ENCODE assay signal across 25 cellular contexts in the genomic region with DNA sequence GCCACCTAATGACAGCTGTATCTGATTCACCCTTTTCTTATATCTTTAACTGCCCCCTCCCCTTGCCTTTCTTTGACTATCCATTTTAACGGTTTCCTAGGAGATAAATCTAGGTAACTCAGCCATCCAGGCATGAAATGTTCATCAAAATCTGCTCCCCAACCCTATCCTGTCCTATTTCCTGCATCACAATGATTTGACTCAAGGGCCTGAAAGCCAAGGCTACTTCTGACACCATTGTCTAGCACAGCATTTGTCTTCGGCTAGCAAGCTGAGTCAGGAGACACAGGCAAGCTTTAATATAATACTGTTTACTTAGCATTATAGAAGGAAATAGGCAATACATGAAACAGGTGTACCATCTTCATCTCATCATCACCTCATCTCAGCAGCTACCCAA. TPM values are rescaled to one million over a fixed set of nuclear protein-coding genes. Genes with fewer than 3 reads are reported as not detected.
DNase-seq lines count a peak whose midpoint lies in the region; ATAC-seq and TF ChIP-seq lines count a peak whose summit lies in the region.
"Had no signal": no experiment of that assay in that cellular context is flagged by ENCODE, and none has a peak within 500 bp of the region (broad histone marks: within the 10 kb centered on the region; RNA-seq: fewer than 3 reads in every experiment).

No MANE protein-coding gene starts in this region.

- no peak overlapping the region for H3K4me3 Mint-ChIP-seq in stimulated activated naive B cell treated with anti-CD40 and anti-IgM and Interleukin-4, amounts not matched to agents 10 μg/mL and 1 μg/mL and 100 μg/mL, for 72 hours
- H3K4me3 Mint-ChIP-seq: activated naive CD8-positive, alpha-beta T cell; activated T-helper 17 cell treated with anti-CD3 and anti-CD28 coated beads, Interleukin-2, amount 50 U/mL, for 72 hours; naive thymus-derived CD8-positive, alpha-beta T cell had no signal

- peaks cover 0 to 25% (median 7%) of the 10 kb centered on the region in 9 donors for H3K4me1 ChIP-seq in heart right ventricle
- H3K4me1 ChIP-seq: BLaER1 treated with 17β-estradiol and CSF1 and Interleukin-3, amounts not matched to agents 10 nM and 100 nM; esophagus squamous epithelium; parathyroid adenoma; upper lobe of right lung had no signal

- intact Hi-C loops in Right ventricle myocardium superior (cut with DNase I) = no loop called here
- intact Hi-C loops in cardiac septum (cut with DNase I) = no loop called here
- intact Hi-C loops in heart right ventricle (cut with DNase I) = loop anchor here in 2 of 10 donors (2.0 kb wide), 1 partner anchor 31 kb away; a partner anchor contains a TSS

- H3K27ac ChIP-seq in heart right ventricle = peak overlapping the region in 3 of 10 donors; percentile 15 to 67 (median 56)
- H3K27ac ChIP-seq: BLaER1 treated with 17β-estradiol and CSF1 and Interleukin-3, amounts not matched to agents 10 nM and 100 nM; HL-60; upper lobe of right lung; WERI-Rb-1 had no signal

- no peaks in the 10 kb centered on the region for H3K4me1 Mint-ChIP-seq in stimulated activated naive B cell treated with anti-CD40 and anti-IgM and Interleukin-4, amounts not matched to agents 10 μg/mL and 1 μg/mL and 100 μg/mL, for 72 hours
- H3K4me1 Mint-ChIP-seq: activated T-helper 17 cell treated with anti-CD3 and anti-CD28 coated beads, Interleukin-2, amount 50 U/mL, for 72 hours; naive thymus-derived CD8-positive, alpha-beta T cell had no signal

- no peak overlapping the region for H3K27ac Mint-ChIP-seq in stimulated activated naive B cell treated with anti-CD40 and anti-IgM and Interleukin-4, amounts not matched to agents 10 μg/mL and 1 μg/mL and 100 μg/mL, for 72 hours
- H3K27ac Mint-ChIP-seq: activated naive CD8-positive, alpha-beta T cell; activated T-helper 17 cell treated with anti-CD3 and anti-CD28 coated beads, Interleukin-2, amount 50 U/mL, for 72 hours; naive thymus-derived CD8-positive, alpha-beta T cell had no signal

- ATAC-seq in Right ventricle myocardium superior (ENCODE audit: poor library complexity) (peak; percentile 36), heart right ventricle (peak in 5 of 8 donors; percentile 32 to 47 (median 41)), GM19397 (IDR thresholded peaks at IDR 0.05; ENCODE audit: unreplicated experiment) (no peak)
- no peak for ATAC-seq in stimulated activated naive B cell treated with anti-CD40 and anti-IgM and Interleukin-4, amounts not matched to agents 10 μg/mL and 1 μg/mL and 100 μg/mL, for 72 hours (replicated peaks)
- ATAC-seq: activated T-helper 17 cell treated with anti-CD3 and anti-CD28 coated beads, Interleukin-2, amount 50 U/mL, for 72 hours; naive thymus-derived CD8-positive, alpha-beta T cell; SK-N-SH treated with all-trans-retinoic acid at 6 μM for 48 hours; upper lobe of right lung had no signal

- H3K4me3 ChIP-seq in heart right ventricle = no peak overlapping the region
- H3K4me3 ChIP-seq: BLaER1 treated with 17β-estradiol and CSF1 and Interleukin-3, amounts not matched to agents 10 nM and 100 nM; esophagus squamous epithelium; upper lobe of right lung had no signal

- H3K36me3 Mint-ChIP-seq in stimulated activated naive B cell treated with anti-CD40 and anti-IgM and Interleukin-4, amounts not matched to agents 10 μg/mL and 1 μg/mL and 100 μg/mL, for 72 hours = no peaks in the 10 kb centered on the region
- H3K36me3 Mint-ChIP-seq: activated naive CD8-positive, alpha-beta T cell had no signal

- no peaks in the 10 kb centered on the region for H3K36me3 ChIP-seq in heart right ventricle
- H3K36me3 ChIP-seq: BLaER1 treated with 17β-estradiol and CSF1 and Interleukin-3, amounts not matched to agents 10 nM and 100 nM; esophagus squamous epithelium; upper lobe of right lung; WERI-Rb-1 had no signal

- no peaks in the 10 kb centered on the region for H3K27me3 ChIP-seq in heart right ventricle
- H3K27me3 ChIP-seq: BLaER1 treated with 17β-estradiol and CSF1 and Interleukin-3, amounts not matched to agents 10 nM and 100 nM; esophagus squamous epithelium; upper lobe of right lung had no signal

- WGBS in heart right ventricle, 2 donors = 50 to 55% methylated on average over 2 of the region's 2 CpGs

- H3K9me3 ChIP-seq in heart right ventricle = peaks cover 0 to 2% (median 0%) of the 10 kb centered on the region in 11 donors
- H3K9me3 ChIP-seq: BLaER1 treated with 17β-estradiol and CSF1 and Interleukin-3, amounts not matched to agents 10 nM and 100 nM; esophagus squamous epithelium; upper lobe of right lung had no signal

- H3K9me3 Mint-ChIP-seq in stimulated activated naive B cell treated with anti-CD40 and anti-IgM and Interleukin-4, amounts not matched to agents 10 μg/mL and 1 μg/mL and 100 μg/mL, for 72 hours = no peaks in the 10 kb centered on the region
- H3K9me3 Mint-ChIP-seq: activated T-helper 17 cell treated with anti-CD3 and anti-CD28 coated beads, Interleukin-2, amount 50 U/mL, for 72 hours had no signal

- H3K27me3 Mint-ChIP-seq in stimulated activated naive B cell treated with anti-CD40 and anti-IgM and Interleukin-4, amounts not matched to agents 10 μg/mL and 1 μg/mL and 100 μg/mL, for 72 hours = peaks cover 0 to 9% of the 10 kb centered on the region in 2 donors
- H3K27me3 Mint-ChIP-seq: activated naive CD8-positive, alpha-beta T cell; activated T-helper 17 cell treated with anti-CD3 and anti-CD28 coated beads, Interleukin-2, amount 50 U/mL, for 72 hours had no signal

- DNase-seq in Right ventricle myocardium superior (no peak), cardiac septum (ENCODE audit: low spot score) (no peak), NCI-H69 (lab: John Stamatoyannopoulos, UW) (peak; percentile 72), heart right ventricle (no peak), mucosa of gallbladder (ENCODE audit: low spot score) (no peak), NCI-H2196 (lab: John Stamatoyannopoulos, UW; ENCODE audit: unreplicated experiment) (no peak)
- DNase-seq in stimulated activated naive B cell treated with anti-CD40 and anti-IgM and Interleukin-4, amounts not matched to agents 10 μg/mL and 1 μg/mL and 100 μg/mL, for 72 hours = no peak
- DNase-seq: ACHN; Calu3; effector CD8-positive, alpha-beta T cell; EL; esophagus squamous epithelium; naive thymus-derived CD8-positive, alpha-beta T cell; NCI-H1105 treated with DMSO at 0.1 percent for 48 hours; NCI-H2227 treated with DMSO at 0.1 percent for 48 hours; stimulated activated CD8-positive, alpha-beta memory T cell treated with anti-CD3 and anti-CD28 coated beads, Interleukin-4, amount 100 ng/mL, for 48 hours; upper lobe of right lung had no signal

- no peak for TF ChIP-seq CTCF in heart right ventricle (IDR thresholded peaks at IDR 0.05)

RNA-seq across cellular contexts. Expression of a gene that starts 31.6 kb away (rescaled TPM):
- total RNA-seq in Right ventricle myocardium superior = 5.2 TPM
- 5.2 TPM for total RNA-seq in cardiac septum
- 1 to 10 TPM; 3.5 to 7.0 (median 5.9) TPM for total RNA-seq in heart right ventricle
- 1 to 10 TPM; 2.6 to 4.9 TPM for polyA plus RNA-seq in heart right ventricle
- total RNA-seq in mucosa of gallbladder = 14.6 TPM

Comparison
In these comparisons a context has a peak if more than half of its experiments do, and no peak if none do; other contexts are left out.
1. ATAC-seq: peak in Right ventricle myocardium superior (single experiment) and heart right ventricle (5 of 8); none in stimulated activated naive B cell treated with anti-CD40 and anti-IgM and Interleukin-4, amounts not matched to agents 10 μg/mL and 1 μg/mL and 100 μg/mL, for 72 hours (0 of 2) and GM19397 (single experiment).